1 cellular context compared by ENCODE assay signal in genomic region chr2:43792653-43793052, GRCh38.
TF ChIP-seq lines count a peak whose summit lies in the region.

No MANE protein-coding gene starts in this region.

TF ChIP-seq in K562, 482 proteins besides CTCF, POLR2A, EP300 and RAD21:
- TF ChIP-seq HEY1 (CRISPR knock-in tag; IDR thresholded peaks at IDR 0.05; ENCODE audit: borderline replicate concordance) (no peak), ELF2 (CRISPR knock-in tag; IDR thresholded peaks at IDR 0.05) (no peak), ZNF431 (CRISPR knock-in tag; IDR thresholded peaks at IDR 0.05) (no peak), SP2 (IDR thresholded peaks at IDR 0.05; ENCODE audit: extremely low read depth, low read depth, low read length, poor library complexity, severe bottlenecking) (no peak), ZNF76 (CRISPR knock-in tag; IDR thresholded peaks at IDR 0.05; ENCODE audit: borderline replicate concordance) (no peak), ZNF23 (CRISPR knock-in tag; IDR thresholded peaks at IDR 0.05) (no peak), NFXL1 (CRISPR knock-in tag; IDR thresholded peaks at IDR 0.05) (no peak), HNRNPLL (IDR thresholded peaks at IDR 0.05; ENCODE audit: low read depth, low read length, poor library complexity, severe bottlenecking) (no peak), TAF7 (tag; IDR thresholded peaks at IDR 0.05) (no peak), ZNF277 (CRISPR knock-in tag; IDR thresholded peaks at IDR 0.05; ENCODE audit: borderline replicate concordance) (no peak), ATF2 (CRISPR knock-in tag; IDR thresholded peaks at IDR 0.05) (no peak), MCM3 (IDR thresholded peaks at IDR 0.05) (no peak), NFRKB (IDR thresholded peaks at IDR 0.05; ENCODE audit: low read depth) (no peak), ZNF778 (CRISPR knock-in tag; IDR thresholded peaks at IDR 0.05) (no peak), NFIX (CRISPR knock-in tag; IDR thresholded peaks at IDR 0.05; ENCODE audit: low read depth) (no peak)
- TF ChIP-seq, protein P1, sequence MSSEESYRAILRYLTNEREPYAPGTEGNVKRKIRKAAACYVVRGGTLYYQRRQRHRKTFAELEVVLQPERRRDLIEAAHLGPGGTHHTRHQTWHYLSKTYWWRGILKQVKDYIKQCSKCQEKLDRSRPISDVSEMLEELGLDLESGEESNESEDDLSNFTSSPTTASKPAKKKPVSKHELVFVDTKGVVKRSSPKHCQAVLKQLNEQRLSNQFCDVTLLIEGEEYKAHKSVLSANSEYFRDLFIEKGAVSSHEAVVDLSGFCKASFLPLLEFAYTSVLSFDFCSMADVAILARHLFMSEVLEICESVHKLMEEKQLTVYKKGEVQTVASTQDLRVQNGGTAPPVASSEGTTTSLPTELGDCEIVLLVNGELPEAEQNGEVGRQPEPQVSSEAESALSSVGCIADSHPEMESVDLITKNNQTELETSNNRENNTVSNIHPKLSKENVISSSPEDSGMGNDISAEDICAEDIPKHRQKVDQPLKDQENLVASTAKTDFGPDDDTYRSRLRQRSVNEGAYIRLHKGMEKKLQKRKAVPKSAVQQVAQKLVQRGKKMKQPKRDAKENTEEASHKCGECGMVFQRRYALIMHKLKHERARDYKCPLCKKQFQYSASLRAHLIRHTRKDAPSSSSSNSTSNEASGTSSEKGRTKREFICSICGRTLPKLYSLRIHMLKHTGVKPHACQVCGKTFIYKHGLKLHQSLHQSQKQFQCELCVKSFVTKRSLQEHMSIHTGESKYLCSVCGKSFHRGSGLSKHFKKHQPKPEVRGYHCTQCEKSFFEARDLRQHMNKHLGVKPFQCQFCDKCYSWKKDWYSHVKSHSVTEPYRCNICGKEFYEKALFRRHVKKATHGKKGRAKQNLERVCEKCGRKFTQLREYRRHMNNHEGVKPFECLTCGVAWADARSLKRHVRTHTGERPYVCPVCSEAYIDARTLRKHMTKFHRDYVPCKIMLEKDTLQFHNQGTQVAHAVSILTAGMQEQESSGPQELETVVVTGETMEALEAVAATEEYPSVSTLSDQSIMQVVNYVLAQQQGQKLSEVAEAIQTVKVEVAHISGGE (CRISPR knock-in tag; IDR thresholded peaks at IDR 0.05) = no peak
- TF ChIP-seq, protein P2, sequence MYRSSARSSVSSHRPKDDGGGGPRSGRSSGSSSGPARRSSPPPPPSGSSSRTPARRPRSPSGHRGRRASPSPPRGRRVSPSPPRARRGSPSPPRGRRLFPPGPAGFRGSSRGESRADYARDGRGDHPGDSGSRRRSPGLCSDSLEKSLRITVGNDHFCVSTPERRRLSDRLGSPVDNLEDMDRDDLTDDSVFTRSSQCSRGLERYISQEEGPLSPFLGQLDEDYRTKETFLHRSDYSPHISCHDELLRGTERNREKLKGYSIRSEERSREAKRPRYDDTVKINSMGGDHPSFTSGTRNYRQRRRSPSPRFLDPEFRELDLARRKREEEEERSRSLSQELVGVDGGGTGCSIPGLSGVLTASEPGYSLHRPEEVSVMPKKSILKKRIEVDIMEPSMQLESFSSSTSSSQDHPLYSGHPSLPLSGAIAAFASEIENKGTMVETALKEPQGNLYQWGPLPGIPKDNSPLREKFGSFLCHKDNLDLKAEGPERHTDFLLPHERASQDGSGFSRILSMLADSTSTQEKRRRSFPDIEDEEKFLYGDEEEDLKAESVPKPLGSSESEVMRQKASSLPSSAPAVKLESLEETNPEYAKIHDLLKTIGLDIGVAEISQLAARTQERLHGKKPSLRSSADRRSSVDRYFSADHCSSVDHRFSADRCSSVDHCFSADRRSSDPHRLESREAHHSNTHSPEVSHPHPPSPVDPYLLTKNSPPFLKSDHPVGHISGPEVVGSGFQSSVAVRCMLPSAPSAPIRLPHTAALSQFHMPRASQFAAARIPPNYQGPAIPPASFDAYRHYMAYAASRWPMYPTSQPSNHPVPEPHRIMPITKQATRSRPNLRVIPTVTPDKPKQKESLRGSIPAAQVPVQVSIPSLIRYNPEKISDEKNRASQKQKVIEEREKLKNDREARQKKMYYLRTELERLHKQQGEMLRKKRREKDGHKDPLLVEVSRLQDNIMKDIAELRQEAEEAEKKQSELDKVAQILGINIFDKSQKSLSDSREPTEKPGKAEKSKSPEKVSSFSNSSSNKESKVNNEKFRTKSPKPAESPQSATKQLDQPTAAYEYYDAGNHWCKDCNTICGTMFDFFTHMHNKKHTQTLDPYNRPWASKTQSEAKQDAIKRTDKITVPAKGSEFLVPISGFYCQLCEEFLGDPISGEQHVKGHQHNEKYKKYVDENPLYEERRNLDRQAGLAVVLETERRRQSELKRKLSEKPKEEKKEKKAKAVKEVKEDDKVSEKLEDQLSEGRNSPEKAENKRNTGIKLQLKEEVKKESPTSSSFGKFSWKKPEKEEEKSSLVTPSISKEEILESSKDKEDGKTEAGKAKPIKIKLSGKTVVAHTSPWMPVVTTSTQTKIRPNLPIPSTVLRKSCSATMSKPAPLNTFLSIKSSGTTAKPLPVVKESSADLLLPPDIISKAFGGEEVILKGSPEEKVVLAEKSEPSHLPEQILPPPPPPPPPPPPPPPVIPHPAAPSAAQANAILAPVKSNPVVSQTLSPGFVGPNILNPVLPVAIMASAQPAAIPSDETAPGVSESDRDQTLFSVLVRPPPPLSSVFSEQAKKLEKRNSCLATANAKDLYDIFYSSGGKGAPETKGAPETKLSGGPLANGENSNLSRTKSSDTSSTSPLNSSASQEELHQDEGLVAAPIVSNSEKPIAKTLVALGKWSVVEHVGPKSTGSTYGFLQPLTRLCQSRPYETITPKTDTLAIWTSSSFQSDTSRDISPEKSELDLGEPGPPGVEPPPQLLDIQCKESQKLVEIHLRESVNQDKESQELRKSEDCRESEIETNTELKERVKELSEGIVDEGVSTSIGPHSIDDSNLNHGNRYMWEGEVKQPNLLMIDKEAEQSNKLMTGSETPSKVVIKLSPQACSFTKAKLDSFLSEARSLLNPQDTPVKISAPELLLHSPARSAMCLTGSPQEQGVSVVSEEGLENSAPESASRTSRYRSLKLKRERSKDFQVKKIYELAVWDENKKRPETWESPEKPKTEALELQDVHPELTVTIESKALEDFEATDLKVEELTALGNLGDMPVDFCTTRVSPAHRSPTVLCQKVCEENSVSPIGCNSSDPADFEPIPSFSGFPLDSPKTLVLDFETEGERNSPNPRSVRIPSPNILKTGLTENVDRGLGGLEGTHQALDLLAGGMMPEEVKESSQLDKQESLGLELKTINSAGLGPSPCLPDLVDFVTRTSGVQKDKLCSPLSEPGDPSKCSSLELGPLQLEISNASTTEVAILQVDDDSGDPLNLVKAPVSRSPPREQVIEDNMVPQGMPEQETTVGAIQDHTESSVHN (IDR thresholded peaks at IDR 0.05; ENCODE audit: borderline replicate concordance in 1 of 2, low read depth in 1 of 2) = no peak
TF ChIP-seq in K562: peak in this region for 0.
